ENCODE assay signal across 13 cellular contexts in genomic region chr18:58046794-58047555, GRCh38. TPM values are rescaled to one million over a fixed set of nuclear protein-coding genes. Genes with fewer than 3 reads are reported as not detected.
A peak's percentile ranks its signal among the peaks of the same experiment; 100 is the strongest.
DNase-seq lines count a peak whose midpoint lies in the region; ATAC-seq and TF ChIP-seq lines count a peak whose summit lies in the region.
"Had no signal": no experiment of that assay in that cellular context is flagged by ENCODE, and none has a peak within 500 bp of the region (broad histone marks: within the 10 kb centered on the region; RNA-seq: fewer than 3 reads in every experiment).

No MANE protein-coding gene starts in this region.

- no peaks in the 10 kb centered on the region for H3K36me3 Mint-ChIP-seq in progenitor cell of endocrine pancreas (ENCODE audit: insufficient read depth)
- H3K36me3 Mint-ChIP-seq in activated T-cell treated with anti-CD3 and anti-CD28 coated beads, Interleukin-2, amount 50 U/mL, for 24 hours (ENCODE audit: low read depth), result peaks cover 4% of the 10 kb centered on the region
- peaks cover 0 to 11% of the 10 kb centered on the region in 2 donors for H3K36me3 Mint-ChIP-seq in CD4-positive, alpha-beta memory T cell
- H3K36me3 Mint-ChIP-seq: immature natural killer cell had no signal

- CTCF ChIA-PET in CD4-positive, alpha-beta memory T cell (lab: Charles Lee; ENCODE audit: partially characterized antibody), result interaction anchor here (2.1 kb wide), 1 partner anchor 9 kb away, joined by 4 read pairs; no protein-coding TSS in a partner anchor

- H3K4me3 ChIP-seq in RWPE2 (ENCODE audit: severe bottlenecking), result no peak overlapping the region
- H3K4me3 ChIP-seq in CD4-positive, alpha-beta memory T cell (ENCODE audit: low read length in 2 of 2), result no peak overlapping the region
- H3K4me3 ChIP-seq: right atrium auricular region, SJCRH30 had no signal

- no peak for ATAC-seq in RWPE2 (ENCODE audit: low read depth)

- H3K9me3 Mint-ChIP-seq in progenitor cell of endocrine pancreas (ENCODE audit: low read depth), result no peaks in the 10 kb centered on the region
- no peaks in the 10 kb centered on the region for H3K9me3 Mint-ChIP-seq in activated T-cell treated with anti-CD3 and anti-CD28 coated beads, Interleukin-2, amount 50 U/mL, for 24 hours
- H3K9me3 Mint-ChIP-seq in CD4-positive, alpha-beta memory T cell, result no peaks in the 10 kb centered on the region
- H3K9me3 Mint-ChIP-seq: activated CD4-positive, alpha-beta T cell treated with anti-CD3 and anti-CD28 coated beads, Interleukin-2, amount 10 ng/mL, durations not matched to agents 24 days and 14 days; immature natural killer cell had no signal

- 0 out of 2 replicates have a peak, but pooled peaks have one; percentile 9 for TF ChIP-seq CTCF in GM12874 (IDR thresholded peaks at IDR 0.05; ENCODE audit: insufficient read depth, low read depth, low read length)
- TF ChIP-seq CTCF in RWPE2 (IDR thresholded peaks at IDR 0.05; ENCODE audit: poor library complexity, severe bottlenecking), result no peak
- TF ChIP-seq CTCF in progenitor cell of endocrine pancreas (IDR thresholded peaks at IDR 0.05; ENCODE audit: unreplicated experiment), result no peak

- peak overlapping the region; percentile 86 for H3K27ac ChIP-seq in RWPE2 (ENCODE audit: poor library complexity, severe bottlenecking)
- no peak overlapping the region for H3K27ac ChIP-seq in CD4-positive, alpha-beta memory T cell (ENCODE audit: low read depth, low read length)
- H3K27ac ChIP-seq: SJCRH30 had no signal

- H3K9me3 ChIP-seq in RWPE2 (ENCODE audit: severe bottlenecking), result no peaks in the 10 kb centered on the region
- H3K9me3 ChIP-seq in CD4-positive, alpha-beta memory T cell (ENCODE audit: control insufficient read depth in 1 of 2, low read length in 2 of 2), result no peaks in the 10 kb centered on the region
- H3K9me3 ChIP-seq: right atrium auricular region, SJCRH30 had no signal

- intact Hi-C loops in head of caudate nucleus (cut with DNase I), result loop anchor here (10.0 kb wide), 1 partner anchor 258 kb away; no protein-coding TSS in a partner anchor
- intact Hi-C loops in CD4-positive, alpha-beta memory T cell (cut with micrococcal nuclease), result loop anchor here (10.0 kb wide), 1 partner anchor 422 kb away; the partner anchor contains the start of gene NARS1

- H3K4me3 Mint-ChIP-seq in progenitor cell of endocrine pancreas (ENCODE audit: low read depth), result peak overlapping the region; percentile 97
- H3K4me3 Mint-ChIP-seq in activated T-cell treated with anti-CD3 and anti-CD28 coated beads, Interleukin-2, amount 50 U/mL, for 24 hours, result no peak overlapping the region
- H3K4me3 Mint-ChIP-seq in CD4-positive, alpha-beta memory T cell, result peak overlapping the region in 2 of 8 donors; percentile 15 to 52

- no peak for DNase-seq in RWPE2 (ENCODE audit: low spot score)
- DNase-seq in glomerular visceral epithelial cell (ENCODE audit: extremely low spot score), result peak; percentile 25
- no peak for DNase-seq in progenitor cell of endocrine pancreas (ENCODE audit: low spot score, unreplicated experiment)
- DNase-seq in activated T-cell treated with anti-CD3 and anti-CD28 coated beads, Interleukin-2, amount 50 U/mL, for 24 hours, result no peak
- no peak for DNase-seq in head of caudate nucleus
- no peak for DNase-seq in CD4-positive, alpha-beta memory T cell
- DNase-seq in GM03348 (ENCODE audit: low spot score), result no peak
- DNase-seq: activated CD4-positive, alpha-beta T cell treated with anti-CD3 and anti-CD28 coated beads, Interleukin-2, amount 10 ng/mL, durations not matched to agents 24 days and 14 days; immature natural killer cell; NCI-H446; SJCRH30 had no signal

- H3K27me3 Mint-ChIP-seq in progenitor cell of endocrine pancreas, result no peaks in the 10 kb centered on the region
- H3K27me3 Mint-ChIP-seq in activated T-cell treated with anti-CD3 and anti-CD28 coated beads, Interleukin-2, amount 50 U/mL, for 24 hours, result peaks cover 30% of the 10 kb centered on the region
- H3K27me3 Mint-ChIP-seq in CD4-positive, alpha-beta memory T cell, result peaks cover 5 to 16% of the 10 kb centered on the region in 2 donors

- POLR2A ChIA-PET in CD4-positive, alpha-beta memory T cell (lab: Charles Lee; ENCODE audit: partially characterized antibody), result no interaction called here

- no peaks in the 10 kb centered on the region for H3K36me3 ChIP-seq in RWPE2 (ENCODE audit: low read depth)
- no peaks in the 10 kb centered on the region for H3K36me3 ChIP-seq in CD4-positive, alpha-beta memory T cell (ENCODE audit: insufficient read depth, low read length)
- H3K36me3 ChIP-seq: right atrium auricular region, SJCRH30 had no signal

- H3K4me1 Mint-ChIP-seq in progenitor cell of endocrine pancreas (ENCODE audit: low read depth), result peaks cover 43% of the 10 kb centered on the region
- H3K4me1 Mint-ChIP-seq in activated T-cell treated with anti-CD3 and anti-CD28 coated beads, Interleukin-2, amount 50 U/mL, for 24 hours (ENCODE audit: low read depth), result peaks cover 26% of the 10 kb centered on the region
- peaks cover 18 to 31% (median 24%) of the 10 kb centered on the region in 4 donors for H3K4me1 Mint-ChIP-seq in CD4-positive, alpha-beta memory T cell

- peak overlapping the region; percentile 100 for H3K27ac Mint-ChIP-seq in progenitor cell of endocrine pancreas
- no peak overlapping the region for H3K27ac Mint-ChIP-seq in activated T-cell treated with anti-CD3 and anti-CD28 coated beads, Interleukin-2, amount 50 U/mL, for 24 hours
- no peak overlapping the region for H3K27ac Mint-ChIP-seq in CD4-positive, alpha-beta memory T cell
- H3K27ac Mint-ChIP-seq: activated CD4-positive, alpha-beta T cell treated with anti-CD3 and anti-CD28 coated beads, Interleukin-2, amount 10 ng/mL, durations not matched to agents 24 days and 14 days had no signal

- peaks cover 13% of the 10 kb centered on the region for H3K4me1 ChIP-seq in RWPE2 (ENCODE audit: insufficient read depth, poor library complexity, severe bottlenecking)
- H3K4me1 ChIP-seq in CD4-positive, alpha-beta memory T cell (ENCODE audit: insufficient read depth, low read length), result peaks cover 19% of the 10 kb centered on the region
- H3K4me1 ChIP-seq: SJCRH30 had no signal

- no peaks in the 10 kb centered on the region for H3K27me3 ChIP-seq in RWPE2 (ENCODE audit: insufficient read depth, poor library complexity, severe bottlenecking)
- H3K27me3 ChIP-seq in CD4-positive, alpha-beta memory T cell (ENCODE audit: insufficient read depth, low read length), result no peaks in the 10 kb centered on the region
- H3K27me3 ChIP-seq: right atrium auricular region, SJCRH30 had no signal

RNA-seq across cellular contexts. Expression of gene NEDD4L, which starts 2.9 kb away (rescaled TPM):
- 152 and 162 TPM in 2 replicates for total RNA-seq in progenitor cell of endocrine pancreas
- 1 to 10 TPM; 2.8 to 3.5 TPM for total RNA-seq in CD4-positive, alpha-beta memory T cell
- polyA plus RNA-seq in CD4-positive, alpha-beta memory T cell, result 1 to 10 TPM; 4.0 to 4.1 TPM

Comparison
In these comparisons a context has a peak if more than half of its experiments do, and no peak if none do; other contexts are left out.
1. RNA of gene NEDD4L, which starts 2.9 kb away (total RNA-seq): 152 to 162 TPM in progenitor cell of endocrine pancreas; 2.8 to 3.5 TPM in CD4-positive, alpha-beta memory T cell; every median in the first group is over 10 times any median in the second.